Comparison of ENCODE assay signal across 13 cellular contexts in genomic region chr2:230658577-230658876, GRCh38. TPM values are rescaled to one million over a fixed set of nuclear protein-coding genes. Genes with fewer than 3 reads are reported as not detected.
DNase-seq lines count a peak whose midpoint lies in the region; ATAC-seq, FAIRE-seq and TF ChIP-seq lines count a peak whose summit lies in the region.
"Had no signal": no experiment of that assay in that cellular context is flagged by ENCODE, and none has a peak within 500 bp of the region (broad histone marks: within the 10 kb centered on the region; RNA-seq: fewer than 3 reads in every experiment).

No MANE protein-coding gene starts in this region.

- ATAC-seq in HG03439 (IDR thresholded peaks at IDR 0.05; ENCODE audit: unreplicated experiment) (peak; percentile 0), K562 (peak; percentile 8), upper lobe of right lung (no peak), GM19328 (IDR thresholded peaks at IDR 0.05; ENCODE audit: unreplicated experiment) (no peak)
- ATAC-seq: esophagus mucosa had no signal

- H3K4me3 ChIP-seq in K562: peak overlapping the region; percentile 52
- no peak overlapping the region for H3K4me3 ChIP-seq in upper lobe of right lung
- no peak overlapping the region for H3K4me3 ChIP-seq in adrenal gland
- H3K4me3 ChIP-seq: testis had no signal

- in situ Hi-C loops in K562 (cut with MboI): no loop called here

- TF ChIP-seq CTCF in K562 (IDR thresholded peaks at IDR 0.05 in 2 of 3, conservative IDR thresholded peaks at IDR 0.05 in 1 of 3; ENCODE audit: insufficient read depth in 2 of 3, low read depth in 1 of 3, low read length in 3 of 3): no peak
- no peak for TF ChIP-seq CTCF in upper lobe of right lung (IDR thresholded peaks at IDR 0.05)
- TF ChIP-seq CTCF in adrenal gland (IDR thresholded peaks at IDR 0.05): no peak

- no peaks in the 10 kb centered on the region for H3K9me3 Mint-ChIP-seq in activated naive CD4-positive, alpha-beta T cell treated with anti-CD3 and anti-CD28 coated beads for 36 hours

- H3K27ac Mint-ChIP-seq in activated naive CD4-positive, alpha-beta T cell treated with anti-CD3 and anti-CD28 coated beads for 36 hours: peak overlapping the region; percentile 94

- H3K36me3 ChIP-seq in K562 (ENCODE audit: control insufficient read depth, insufficient read depth, low read length): peaks cover 5% of the 10 kb centered on the region; the same call in 1 of the 3 replicates
- H3K36me3 ChIP-seq in upper lobe of right lung: no peaks in the 10 kb centered on the region
- no peaks in the 10 kb centered on the region for H3K36me3 ChIP-seq in adrenal gland (replicated peaks in 1 of 2)

- no peaks in the 10 kb centered on the region for H3K27me3 Mint-ChIP-seq in activated naive CD4-positive, alpha-beta T cell treated with anti-CD3 and anti-CD28 coated beads for 36 hours (ENCODE audit: low read depth)

- TF ChIP-seq EP300 in K562 (IDR thresholded peaks at IDR 0.05; ENCODE audit: low read length): no peak

- peak overlapping the region; percentile 94 for H3K4me2 ChIP-seq in K562 (ENCODE audit: insufficient read depth, low read length)

- DNase-seq in activated naive CD4-positive, alpha-beta T cell treated with anti-CD3 and anti-CD28 coated beads for 36 hours: no peak
- DNase-seq in activated naive CD4-positive, alpha-beta T cell (lab: John Stamatoyannopoulos, UW): no peak
- DNase-seq in K562 (ENCODE audit: extremely low read depth in 1 of 4, low spot score in 3 of 4) (no peak), upper lobe of right lung (no peak), adrenal gland (no peak), GOT3 (lab: John Stamatoyannopoulos, UW) (no peak)
- DNase-seq: central memory CD4-positive, alpha-beta T cell; mesendoderm; NCI-H446 treated with DMSO at 0.1 percent for 48 hours; testis had no signal

- no peaks in the 10 kb centered on the region for H3K9me3 ChIP-seq in K562 (replicated peaks; ENCODE audit: control insufficient read depth, insufficient read depth, low read depth, low read length)
- H3K9me3 ChIP-seq in upper lobe of right lung: no peaks in the 10 kb centered on the region
- H3K9me3 ChIP-seq in adrenal gland (replicated peaks in 1 of 3): no peaks in the 10 kb centered on the region
- H3K9me3 ChIP-seq: testis had no signal

- H3K27me3 ChIP-seq in K562 (ENCODE audit: control insufficient read depth in 2 of 2, insufficient read depth in 2 of 2, low read length in 2 of 2) (no peaks in the 10 kb centered on the region), upper lobe of right lung (no peaks in the 10 kb centered on the region), adrenal gland (no peaks in the 10 kb centered on the region)
- H3K27me3 ChIP-seq: testis had no signal

- H2AFZ ChIP-seq in K562 (ENCODE audit: low read depth, low read length): no peak overlapping the region

- TF ChIP-seq POLR2A in K562 (conservative IDR thresholded peaks at IDR 0.05) (no peak), adrenal gland (IDR thresholded peaks at IDR 0.05) (no peak)

- 0% methylated on average over 1 of the region's 1 CpG for WGBS in K562 (ENCODE audit: insufficient coverage, low coverage, missing lambda C conversion rate)
- 57 to 83% (median 73%) methylated on average over 1 of the region's 1 CpG for WGBS in adrenal gland, 4 donors

- BruUV-seq in K562 (replicated peaks; lab: Mats Ljungman, UMichigan): no TSS peak

- H3K36me3 Mint-ChIP-seq in activated naive CD4-positive, alpha-beta T cell treated with anti-CD3 and anti-CD28 coated beads for 36 hours (ENCODE audit: low read depth): no peaks in the 10 kb centered on the region

- H3K4me1 ChIP-seq in K562 (replicated peaks in 1 of 2; ENCODE audit: control insufficient read depth in 2 of 2, insufficient read depth in 2 of 2, low read length in 2 of 2): peaks cover 57 to 61% of the 10 kb centered on the region in 2 experiments
- H3K4me1 ChIP-seq in upper lobe of right lung: peaks cover 26% of the 10 kb centered on the region
- H3K4me1 ChIP-seq in adrenal gland (replicated peaks in 1 of 2): no peaks in the 10 kb centered on the region

- H3K27ac ChIP-seq in K562 (ENCODE audit: extremely low read depth, low read depth, low read length) (peak overlapping the region; percentile 100), upper lobe of right lung (peak overlapping the region; percentile 3), adrenal gland (no peak overlapping the region)
- H3K27ac ChIP-seq: testis had no signal

- CTCF ChIA-PET in activated naive CD4-positive, alpha-beta T cell treated with anti-CD3 and anti-CD28 coated beads for 36 hours (lab: Charles Lee): interaction anchor here (0.7 to 1.3 kb wide), 4 partner anchors 14 to 45 kb away, joined by 3 to 6 read pairs (median 4); no protein-coding TSS in a partner anchor
- CTCF ChIA-PET in K562 (lab: Yijun Ruan, JAX; ENCODE audit: low intra/inter-chr PET ratio): no interaction called here

- no peak for FAIRE-seq in K562 (lab: Jason Lieb, UNC)

- no peaks in the 10 kb centered on the region for H3K9me1 ChIP-seq in K562 (ENCODE audit: control insufficient read depth, insufficient read depth, low read length)

- intact Hi-C loops in activated naive CD4-positive, alpha-beta T cell treated with anti-CD3 and anti-CD28 coated beads for 36 hours (cut with micrococcal nuclease): loop anchor here (2.0 kb wide), 1 partner anchor 310 kb away; no protein-coding TSS in a partner anchor
- intact Hi-C loops in K562 (cut with micrococcal nuclease): loop anchor here (2.0 kb wide), 1 partner anchor 54 kb away; the partner anchor contains the start of gene CAB39
- intact Hi-C loops in upper lobe of right lung (cut with DNase I): no loop called here
- intact Hi-C loops in adrenal gland (cut with DNase I): no loop called here

- POLR2A ChIA-PET in K562 (lab: Yijun Ruan, JAX): interaction anchor here (0.6 to 1.9 kb wide), 6 partner anchors 9 to 591 kb away, joined by 3 to 8 read pairs (median 4); no protein-coding TSS in a partner anchor

- no peak for TF ChIP-seq RAD21 in K562 (CRISPR knock-in tag; conservative IDR thresholded peaks at IDR 0.05 in 1 of 2, IDR thresholded peaks at IDR 0.05 in 1 of 2)

- peaks cover 35% of the 10 kb centered on the region for H3K79me2 ChIP-seq in K562 (ENCODE audit: control insufficient read depth, insufficient read depth, low read length)

- H4K20me1 ChIP-seq in K562 (replicated peaks; ENCODE audit: control insufficient read depth, insufficient read depth, low read length): no peaks in the 10 kb centered on the region

- H3K4me1 Mint-ChIP-seq in activated naive CD4-positive, alpha-beta T cell treated with anti-CD3 and anti-CD28 coated beads for 36 hours (ENCODE audit: low read depth): peaks cover 82% of the 10 kb centered on the region

- peak overlapping the region; percentile 73 for H3K4me3 Mint-ChIP-seq in activated naive CD4-positive, alpha-beta T cell treated with anti-CD3 and anti-CD28 coated beads for 36 hours

- peak overlapping the region; percentile 95 to 98 for H3K9ac ChIP-seq in K562 (ENCODE audit: insufficient read depth in 1 of 2, low read depth in 2 of 2, low read length in 2 of 2)

TF ChIP-seq in K562, 482 proteins besides CTCF, POLR2A, EP300 and RAD21 (continues in another document):
- peak; percentile 23; the same call in 1 of the 2 replicates for TF ChIP-seq PHF8 (IDR thresholded peaks at IDR 0.05; ENCODE audit: borderline replicate concordance, low read length)
- no peak for TF ChIP-seq BRCA1 (IDR thresholded peaks at IDR 0.05)
- TF ChIP-seq BRCA1 (CRISPR knock-in tag; IDR thresholded peaks at IDR 0.05): no peak
- TF ChIP-seq YY1 (IDR thresholded peaks at IDR 0.05; ENCODE audit: borderline replicate concordance in 1 of 3, control insufficient read depth in 1 of 3, extremely low read depth in 1 of 3, insufficient read depth in 3 of 3, insufficient read length in 1 of 3, insufficient replicate concordance in 2 of 3, low read depth in 1 of 3, low read length in 2 of 3): peak in 1 of 3 experiments; percentile 10
- TF ChIP-seq ZBTB17 (CRISPR knock-in tag; IDR thresholded peaks at IDR 0.05): peak; percentile 84; the same call in 1 of the 2 replicates
- TF ChIP-seq ZNF12 (CRISPR knock-in tag; IDR thresholded peaks at IDR 0.05): no peak
- no peak for TF ChIP-seq NCOA6 (IDR thresholded peaks at IDR 0.05)
- TF ChIP-seq ZNF583 (CRISPR knock-in tag; IDR thresholded peaks at IDR 0.05): 0 out of 2 replicates have a peak, but pooled peaks have one; percentile 31
- TF ChIP-seq RBFOX2 (IDR thresholded peaks at IDR 0.05; ENCODE audit: low read depth, low read length): peak; percentile 70; the same call in 1 of the 2 replicates
- TF ChIP-seq CREB1 (IDR thresholded peaks at IDR 0.05): no peak
- 0 out of 2 replicates have a peak, but pooled peaks have one; percentile 3 for TF ChIP-seq CREB1 (CRISPR knock-in tag; IDR thresholded peaks at IDR 0.05)
- TF ChIP-seq POLR2G (IDR thresholded peaks at IDR 0.05; ENCODE audit: low read depth, low read length): peak; percentile 55
- TF ChIP-seq ZKSCAN8 (CRISPR knock-in tag; IDR thresholded peaks at IDR 0.05): no peak
- TF ChIP-seq SIN3A (IDR thresholded peaks at IDR 0.05; ENCODE audit: borderline replicate concordance in 2 of 2, control insufficient read depth in 1 of 2, low read depth in 2 of 2, low read length in 2 of 2): 0 out of 4 replicates have a peak, but pooled peaks of 1 of the 2 experiments have one; percentile 4

RNA-seq across cellular contexts. Expression of gene CAB39, which starts 54.1 kb away (rescaled TPM):
- 10 to 100 TPM; 86.6 to 97.5 TPM for total RNA-seq in activated naive CD4-positive, alpha-beta T cell treated with anti-CD3 and anti-CD28 coated beads for 36 hours
- total RNA-seq in K562 (2011; cell fraction: chromatin; rRNA removed; ENCODE audit: low replicate concordance): 40.4 and 84.2 TPM in 2 replicates
- 26.8 and 29.9 TPM in 2 replicates for total RNA-seq in K562 (2011; cell fraction: nucleolus; rRNA removed)
- 50.8 and 86.8 TPM in 2 replicates for total RNA-seq in K562 (2011; cell fraction: nucleoplasm; rRNA removed)
- 48.3 and 52.6 TPM in 2 replicates for total RNA-seq in K562 (2014; rRNA removed)
- 70.6 and 78.4 TPM in 2 replicates for total RNA-seq in K562 (2014; rRNA removed; fragmentation: Illumina TruSeq; extraction: Trizol)
- total RNA-seq in K562 (2015; rRNA removed; fragmentation: Illumina TruSeq; extraction: Trizol): 91.8 and 94.4 TPM in 2 replicates
- total RNA-seq in K562 (2021): 70.4 and 74.7 TPM in 2 replicates
- polyA plus RNA-seq in K562 (2011; rRNA removed): 62.8 and 85.9 TPM in 2 replicates
- polyA plus RNA-seq in K562 (2011; cell fraction: cytosol; rRNA removed): 21.4 and 31.9 TPM in 2 replicates
- polyA plus RNA-seq in K562 (2011; cell fraction: nucleus; rRNA removed): 30.5 and 39.5 TPM in 2 replicates
- 51.1 and 51.6 TPM in 2 replicates for polyA plus RNA-seq in K562 (2012)
- 66.0 and 70.1 TPM in 2 replicates for polyA plus RNA-seq in K562 (2014; fragmentation: Illumina TruSeq; extraction: Trizol)
- 10 to 100 TPM; 27.2 to 37.4 TPM for polyA plus RNA-seq in K562 (2014; fragmentation: Nextera tagmentation; extraction: Ambion mirVana)
- polyA plus RNA-seq in K562 (2014; rRNA removed): 51.8 and 52.8 TPM in 2 replicates
- polyA minus RNA-seq in K562 (2011; rRNA and poly(A)+ RNA removed): 113 and 122 TPM in 2 replicates
- polyA minus RNA-seq in K562 (2011; cell fraction: cytosol; rRNA and poly(A)+ RNA removed): 46.9 and 70.5 TPM in 2 replicates
- polyA minus RNA-seq in K562 (2011; cell fraction: nucleus; rRNA and poly(A)+ RNA removed): 28.0 and 46.1 TPM in 2 replicates
- total RNA-seq in upper lobe of right lung: 78.9 TPM
- 10 to 100 TPM; 47.1 to 96.1 (median 58.6) TPM for total RNA-seq in adrenal gland
- 10 to 100 TPM; 10.5 to 65.8 (median 19.5) TPM for polyA plus RNA-seq in adrenal gland

Comparison
In these comparisons a context has a peak if more than half of its experiments do, and no peak if none do; other contexts are left out.
1. ATAC-seq: peak in HG03439 (single experiment) and K562 (single experiment); none in upper lobe of right lung (single experiment) and GM19328 (single experiment).
2. H3K27ac ChIP-seq: peak in K562 (single experiment) and upper lobe of right lung (single experiment); none in adrenal gland (0 of 5).
3. intact Hi-C loops: an anchor here in activated naive CD4-positive, alpha-beta T cell treated with anti-CD3 and anti-CD28 coated beads for 36 hours (2.0 kb wide) and K562 (2.0 kb wide); none called in upper lobe of right lung and adrenal gland.